1 cellular context compared by ENCODE assay signal in the genomic region with DNA sequence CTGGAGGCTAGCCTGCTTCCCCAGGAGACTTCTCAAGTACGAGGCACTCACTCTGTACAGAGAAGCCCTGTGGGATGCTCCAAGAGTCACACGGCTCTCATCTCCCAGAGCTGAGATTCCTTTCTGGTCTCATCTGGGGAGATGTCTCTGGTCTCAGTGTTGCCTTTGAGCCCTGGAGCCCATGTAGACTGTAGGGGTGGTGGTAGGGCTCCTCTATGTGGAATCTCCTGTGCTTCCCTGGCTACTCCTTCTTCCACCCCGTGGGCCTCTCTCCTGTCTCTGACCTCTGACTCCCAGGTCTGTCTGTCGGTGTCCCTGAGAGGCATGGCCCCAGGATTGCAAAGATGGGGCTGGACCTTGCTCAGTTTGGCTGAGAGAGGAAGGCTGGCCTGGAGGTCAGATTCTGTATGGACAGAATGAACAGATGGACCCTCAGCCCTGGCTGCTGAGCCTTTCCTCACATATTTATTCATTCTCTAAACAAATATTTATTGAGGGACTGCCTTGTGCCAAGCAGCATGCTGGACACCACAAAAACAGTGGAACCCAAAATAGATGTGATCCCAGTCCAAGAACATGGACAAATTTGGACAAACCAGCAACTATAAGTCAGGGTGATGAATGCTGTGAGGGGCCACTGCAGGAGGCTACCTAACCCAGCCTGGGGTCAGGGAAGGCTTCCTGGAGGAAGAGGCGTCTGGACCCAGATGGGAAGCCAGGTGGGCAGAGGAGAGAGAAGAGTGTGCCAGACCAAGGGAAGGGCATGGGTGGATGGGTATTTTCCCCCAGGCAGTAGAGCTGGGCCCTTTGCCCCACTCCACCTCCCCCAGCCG.
TF ChIP-seq lines count a peak whose summit lies in the region.

No MANE protein-coding gene starts in this region.

TF ChIP-seq in HepG2, 621 proteins besides CTCF, POLR2A, EP300 and RAD21 (continued from another document and continues in another):
- TF ChIP-seq, protein P1, sequence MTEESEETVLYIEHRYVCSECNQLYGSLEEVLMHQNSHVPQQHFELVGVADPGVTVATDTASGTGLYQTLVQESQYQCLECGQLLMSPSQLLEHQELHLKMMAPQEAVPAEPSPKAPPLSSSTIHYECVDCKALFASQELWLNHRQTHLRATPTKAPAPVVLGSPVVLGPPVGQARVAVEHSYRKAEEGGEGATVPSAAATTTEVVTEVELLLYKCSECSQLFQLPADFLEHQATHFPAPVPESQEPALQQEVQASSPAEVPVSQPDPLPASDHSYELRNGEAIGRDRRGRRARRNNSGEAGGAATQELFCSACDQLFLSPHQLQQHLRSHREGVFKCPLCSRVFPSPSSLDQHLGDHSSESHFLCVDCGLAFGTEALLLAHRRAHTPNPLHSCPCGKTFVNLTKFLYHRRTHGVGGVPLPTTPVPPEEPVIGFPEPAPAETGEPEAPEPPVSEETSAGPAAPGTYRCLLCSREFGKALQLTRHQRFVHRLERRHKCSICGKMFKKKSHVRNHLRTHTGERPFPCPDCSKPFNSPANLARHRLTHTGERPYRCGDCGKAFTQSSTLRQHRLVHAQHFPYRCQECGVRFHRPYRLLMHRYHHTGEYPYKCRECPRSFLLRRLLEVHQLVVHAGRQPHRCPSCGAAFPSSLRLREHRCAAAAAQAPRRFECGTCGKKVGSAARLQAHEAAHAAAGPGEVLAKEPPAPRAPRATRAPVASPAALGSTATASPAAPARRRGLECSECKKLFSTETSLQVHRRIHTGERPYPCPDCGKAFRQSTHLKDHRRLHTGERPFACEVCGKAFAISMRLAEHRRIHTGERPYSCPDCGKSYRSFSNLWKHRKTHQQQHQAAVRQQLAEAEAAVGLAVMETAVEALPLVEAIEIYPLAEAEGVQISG (CRISPR knock-in tag; IDR thresholded peaks at IDR 0.05), result peak; percentile 68
- TF ChIP-seq ZNF121 (CRISPR knock-in tag; IDR thresholded peaks at IDR 0.05), result no peak
- peak; percentile 26; the same call in 1 of the 2 replicates for TF ChIP-seq PHF8 (CRISPR knock-in tag; IDR thresholded peaks at IDR 0.05)
- TF ChIP-seq MAFG (CRISPR knock-in tag; IDR thresholded peaks at IDR 0.05), result no peak
- TF ChIP-seq ZNF792 (CRISPR knock-in tag; IDR thresholded peaks at IDR 0.05), result 0 out of 2 replicates have a peak, but pooled peaks have one; percentile 12
- peak; percentile 73 for TF ChIP-seq ZFP36 (IDR thresholded peaks at IDR 0.05; ENCODE audit: borderline replicate concordance, low read depth, low read length, partially characterized antibody)
- no peak for TF ChIP-seq PRMT3 (CRISPR knock-in tag; IDR thresholded peaks at IDR 0.05; ENCODE audit: borderline replicate concordance, low read depth)
- TF ChIP-seq SOX6 (IDR thresholded peaks at IDR 0.05), result no peak
- TF ChIP-seq SOX6 (CRISPR knock-in tag; IDR thresholded peaks at IDR 0.05), result peak; percentile 86
- TF ChIP-seq AGO2 (optimal IDR thresholded peaks at IDR 0.05; ENCODE audit: low read depth, low read length), result no peak
- no peak for TF ChIP-seq ZNF143 (CRISPR knock-in tag; IDR thresholded peaks at IDR 0.05)
- TF ChIP-seq ZNF556 (CRISPR knock-in tag; IDR thresholded peaks at IDR 0.05; ENCODE audit: borderline replicate concordance), result peak; percentile 67; the same call in 1 of the 2 replicates
- TF ChIP-seq, protein P2, sequence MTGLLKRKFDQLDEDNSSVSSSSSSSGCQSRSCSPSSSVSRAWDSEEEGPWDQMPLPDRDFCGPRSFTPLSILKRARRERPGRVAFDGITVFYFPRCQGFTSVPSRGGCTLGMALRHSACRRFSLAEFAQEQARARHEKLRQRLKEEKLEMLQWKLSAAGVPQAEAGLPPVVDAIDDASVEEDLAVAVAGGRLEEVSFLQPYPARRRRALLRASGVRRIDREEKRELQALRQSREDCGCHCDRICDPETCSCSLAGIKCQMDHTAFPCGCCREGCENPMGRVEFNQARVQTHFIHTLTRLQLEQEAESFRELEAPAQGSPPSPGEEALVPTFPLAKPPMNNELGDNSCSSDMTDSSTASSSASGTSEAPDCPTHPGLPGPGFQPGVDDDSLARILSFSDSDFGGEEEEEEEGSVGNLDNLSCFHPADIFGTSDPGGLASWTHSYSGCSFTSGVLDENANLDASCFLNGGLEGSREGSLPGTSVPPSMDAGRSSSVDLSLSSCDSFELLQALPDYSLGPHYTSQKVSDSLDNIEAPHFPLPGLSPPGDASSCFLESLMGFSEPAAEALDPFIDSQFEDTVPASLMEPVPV (CRISPR knock-in tag; IDR thresholded peaks at IDR 0.05), result no peak
- TF ChIP-seq, protein P3, sequence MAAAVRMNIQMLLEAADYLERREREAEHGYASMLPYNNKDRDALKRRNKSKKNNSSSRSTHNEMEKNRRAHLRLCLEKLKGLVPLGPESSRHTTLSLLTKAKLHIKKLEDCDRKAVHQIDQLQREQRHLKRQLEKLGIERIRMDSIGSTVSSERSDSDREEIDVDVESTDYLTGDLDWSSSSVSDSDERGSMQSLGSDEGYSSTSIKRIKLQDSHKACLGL (CRISPR knock-in tag; IDR thresholded peaks at IDR 0.05), result no peak
- TF ChIP-seq ZNF773 (CRISPR knock-in tag; IDR thresholded peaks at IDR 0.05; ENCODE audit: borderline replicate concordance), result no peak
- TF ChIP-seq ARNT (IDR thresholded peaks at IDR 0.05), result no peak
- TF ChIP-seq ZNF790 (CRISPR knock-in tag; IDR thresholded peaks at IDR 0.05; ENCODE audit: borderline replicate concordance), result no peak
- peak; percentile 52 for TF ChIP-seq SOX5 (CRISPR knock-in tag; IDR thresholded peaks at IDR 0.05; ENCODE audit: borderline replicate concordance)
- peak; percentile 95 for TF ChIP-seq KDM6A (CRISPR knock-in tag; IDR thresholded peaks at IDR 0.05; ENCODE audit: low read depth)
- peak; percentile 83 for TF ChIP-seq SKI (IDR thresholded peaks at IDR 0.05; ENCODE audit: partially characterized antibody)
- TF ChIP-seq ZIK1 (CRISPR knock-in tag; IDR thresholded peaks at IDR 0.05; ENCODE audit: borderline replicate concordance, low read depth), result no peak
- no peak for TF ChIP-seq ZNF33B (CRISPR knock-in tag; IDR thresholded peaks at IDR 0.05)
- TF ChIP-seq PHF20 (CRISPR knock-in tag; IDR thresholded peaks at IDR 0.05), result 0 out of 2 replicates have a peak, but pooled peaks have one; percentile 26
- TF ChIP-seq, protein P4, sequence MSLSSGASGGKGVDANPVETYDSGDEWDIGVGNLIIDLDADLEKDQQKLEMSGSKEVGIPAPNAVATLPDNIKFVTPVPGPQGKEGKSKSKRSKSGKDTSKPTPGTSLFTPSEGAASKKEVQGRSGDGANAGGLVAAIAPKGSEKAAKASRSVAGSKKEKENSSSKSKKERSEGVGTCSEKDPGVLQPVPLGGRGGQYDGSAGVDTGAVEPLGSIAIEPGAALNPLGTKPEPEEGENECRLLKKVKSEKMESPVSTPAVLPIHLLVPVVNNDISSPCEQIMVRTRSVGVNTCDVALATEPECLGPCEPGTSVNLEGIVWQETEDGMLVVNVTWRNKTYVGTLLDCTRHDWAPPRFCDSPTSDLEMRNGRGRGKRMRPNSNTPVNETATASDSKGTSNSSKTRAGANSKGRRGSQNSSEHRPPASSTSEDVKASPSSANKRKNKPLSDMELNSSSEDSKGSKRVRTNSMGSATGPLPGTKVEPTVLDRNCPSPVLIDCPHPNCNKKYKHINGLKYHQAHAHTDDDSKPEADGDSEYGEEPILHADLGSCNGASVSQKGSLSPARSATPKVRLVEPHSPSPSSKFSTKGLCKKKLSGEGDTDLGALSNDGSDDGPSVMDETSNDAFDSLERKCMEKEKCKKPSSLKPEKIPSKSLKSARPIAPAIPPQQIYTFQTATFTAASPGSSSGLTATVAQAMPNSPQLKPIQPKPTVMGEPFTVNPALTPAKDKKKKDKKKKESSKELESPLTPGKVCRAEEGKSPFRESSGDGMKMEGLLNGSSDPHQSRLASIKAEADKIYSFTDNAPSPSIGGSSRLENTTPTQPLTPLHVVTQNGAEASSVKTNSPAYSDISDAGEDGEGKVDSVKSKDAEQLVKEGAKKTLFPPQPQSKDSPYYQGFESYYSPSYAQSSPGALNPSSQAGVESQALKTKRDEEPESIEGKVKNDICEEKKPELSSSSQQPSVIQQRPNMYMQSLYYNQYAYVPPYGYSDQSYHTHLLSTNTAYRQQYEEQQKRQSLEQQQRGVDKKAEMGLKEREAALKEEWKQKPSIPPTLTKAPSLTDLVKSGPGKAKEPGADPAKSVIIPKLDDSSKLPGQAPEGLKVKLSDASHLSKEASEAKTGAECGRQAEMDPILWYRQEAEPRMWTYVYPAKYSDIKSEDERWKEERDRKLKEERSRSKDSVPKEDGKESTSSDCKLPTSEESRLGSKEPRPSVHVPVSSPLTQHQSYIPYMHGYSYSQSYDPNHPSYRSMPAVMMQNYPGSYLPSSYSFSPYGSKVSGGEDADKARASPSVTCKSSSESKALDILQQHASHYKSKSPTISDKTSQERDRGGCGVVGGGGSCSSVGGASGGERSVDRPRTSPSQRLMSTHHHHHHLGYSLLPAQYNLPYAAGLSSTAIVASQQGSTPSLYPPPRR (CRISPR knock-in tag; IDR thresholded peaks at IDR 0.05; ENCODE audit: borderline replicate concordance), result peak; percentile 90
- peak; percentile 73 for TF ChIP-seq RXRB (CRISPR knock-in tag; IDR thresholded peaks at IDR 0.05; ENCODE audit: borderline replicate concordance)
- TF ChIP-seq, protein P5, sequence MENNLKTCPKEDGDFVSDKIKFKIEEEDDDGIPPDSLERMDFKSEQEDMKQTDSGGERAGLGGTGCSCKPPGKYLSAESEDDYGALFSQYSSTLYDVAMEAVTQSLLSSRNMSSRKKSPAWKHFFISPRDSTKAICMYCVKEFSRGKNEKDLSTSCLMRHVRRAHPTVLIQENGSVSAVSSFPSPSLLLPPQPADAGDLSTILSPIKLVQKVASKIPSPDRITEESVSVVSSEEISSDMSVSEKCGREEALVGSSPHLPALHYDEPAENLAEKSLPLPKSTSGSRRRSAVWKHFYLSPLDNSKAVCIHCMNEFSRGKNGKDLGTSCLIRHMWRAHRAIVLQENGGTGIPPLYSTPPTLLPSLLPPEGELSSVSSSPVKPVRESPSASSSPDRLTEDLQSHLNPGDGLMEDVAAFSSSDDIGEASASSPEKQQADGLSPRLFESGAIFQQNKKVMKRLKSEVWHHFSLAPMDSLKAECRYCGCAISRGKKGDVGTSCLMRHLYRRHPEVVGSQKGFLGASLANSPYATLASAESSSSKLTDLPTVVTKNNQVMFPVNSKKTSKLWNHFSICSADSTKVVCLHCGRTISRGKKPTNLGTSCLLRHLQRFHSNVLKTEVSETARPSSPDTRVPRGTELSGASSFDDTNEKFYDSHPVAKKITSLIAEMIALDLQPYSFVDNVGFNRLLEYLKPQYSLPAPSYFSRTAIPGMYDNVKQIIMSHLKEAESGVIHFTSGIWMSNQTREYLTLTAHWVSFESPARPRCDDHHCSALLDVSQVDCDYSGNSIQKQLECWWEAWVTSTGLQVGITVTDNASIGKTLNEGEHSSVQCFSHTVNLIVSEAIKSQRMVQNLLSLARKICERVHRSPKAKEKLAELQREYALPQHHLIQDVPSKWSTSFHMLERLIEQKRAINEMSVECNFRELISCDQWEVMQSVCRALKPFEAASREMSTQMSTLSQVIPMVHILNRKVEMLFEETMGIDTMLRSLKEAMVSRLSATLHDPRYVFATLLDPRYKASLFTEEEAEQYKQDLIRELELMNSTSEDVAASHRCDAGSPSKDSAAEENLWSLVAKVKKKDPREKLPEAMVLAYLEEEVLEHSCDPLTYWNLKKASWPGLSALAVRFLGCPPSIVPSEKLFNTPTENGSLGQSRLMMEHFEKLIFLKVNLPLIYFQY (CRISPR knock-in tag; IDR thresholded peaks at IDR 0.05; ENCODE audit: borderline replicate concordance), result no peak
- peak; percentile 37; the same call in 1 of the 2 replicates for TF ChIP-seq FOSL2 (CRISPR knock-in tag; IDR thresholded peaks at IDR 0.05)
- TF ChIP-seq GABPA (IDR thresholded peaks at IDR 0.05; ENCODE audit: low read depth, low read length), result no peak
- TF ChIP-seq GABPA (CRISPR knock-in tag; IDR thresholded peaks at IDR 0.05; ENCODE audit: low read depth), result peak; percentile 37; the same call in 1 of the 2 replicates
- TF ChIP-seq ZNF550 (CRISPR knock-in tag; IDR thresholded peaks at IDR 0.05; ENCODE audit: borderline replicate concordance), result no peak
- no peak for TF ChIP-seq TCF7L2 (IDR thresholded peaks at IDR 0.05; ENCODE audit: low read depth, low read length)
- 0 out of 2 replicates have a peak, but pooled peaks have one; percentile 57 for TF ChIP-seq WIZ (CRISPR knock-in tag; IDR thresholded peaks at IDR 0.05)
- TF ChIP-seq, protein P6, sequence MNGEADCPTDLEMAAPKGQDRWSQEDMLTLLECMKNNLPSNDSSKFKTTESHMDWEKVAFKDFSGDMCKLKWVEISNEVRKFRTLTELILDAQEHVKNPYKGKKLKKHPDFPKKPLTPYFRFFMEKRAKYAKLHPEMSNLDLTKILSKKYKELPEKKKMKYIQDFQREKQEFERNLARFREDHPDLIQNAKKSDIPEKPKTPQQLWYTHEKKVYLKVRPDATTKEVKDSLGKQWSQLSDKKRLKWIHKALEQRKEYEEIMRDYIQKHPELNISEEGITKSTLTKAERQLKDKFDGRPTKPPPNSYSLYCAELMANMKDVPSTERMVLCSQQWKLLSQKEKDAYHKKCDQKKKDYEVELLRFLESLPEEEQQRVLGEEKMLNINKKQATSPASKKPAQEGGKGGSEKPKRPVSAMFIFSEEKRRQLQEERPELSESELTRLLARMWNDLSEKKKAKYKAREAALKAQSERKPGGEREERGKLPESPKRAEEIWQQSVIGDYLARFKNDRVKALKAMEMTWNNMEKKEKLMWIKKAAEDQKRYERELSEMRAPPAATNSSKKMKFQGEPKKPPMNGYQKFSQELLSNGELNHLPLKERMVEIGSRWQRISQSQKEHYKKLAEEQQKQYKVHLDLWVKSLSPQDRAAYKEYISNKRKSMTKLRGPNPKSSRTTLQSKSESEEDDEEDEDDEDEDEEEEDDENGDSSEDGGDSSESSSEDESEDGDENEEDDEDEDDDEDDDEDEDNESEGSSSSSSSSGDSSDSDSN (CRISPR knock-in tag; IDR thresholded peaks at IDR 0.05), result 0 out of 2 replicates have a peak, but pooled peaks have one; percentile 32
- TF ChIP-seq ZNF441 (CRISPR knock-in tag; IDR thresholded peaks at IDR 0.05; ENCODE audit: borderline replicate concordance), result no peak
- peak; percentile 84 for TF ChIP-seq GATAD2A (CRISPR knock-in tag; IDR thresholded peaks at IDR 0.05)
- TF ChIP-seq, protein P7, sequence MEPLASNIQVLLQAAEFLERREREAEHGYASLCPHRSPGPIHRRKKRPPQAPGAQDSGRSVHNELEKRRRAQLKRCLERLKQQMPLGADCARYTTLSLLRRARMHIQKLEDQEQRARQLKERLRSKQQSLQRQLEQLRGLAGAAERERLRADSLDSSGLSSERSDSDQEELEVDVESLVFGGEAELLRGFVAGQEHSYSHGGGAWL (CRISPR knock-in tag; IDR thresholded peaks at IDR 0.05), result no peak
